In the genomic region with DNA sequence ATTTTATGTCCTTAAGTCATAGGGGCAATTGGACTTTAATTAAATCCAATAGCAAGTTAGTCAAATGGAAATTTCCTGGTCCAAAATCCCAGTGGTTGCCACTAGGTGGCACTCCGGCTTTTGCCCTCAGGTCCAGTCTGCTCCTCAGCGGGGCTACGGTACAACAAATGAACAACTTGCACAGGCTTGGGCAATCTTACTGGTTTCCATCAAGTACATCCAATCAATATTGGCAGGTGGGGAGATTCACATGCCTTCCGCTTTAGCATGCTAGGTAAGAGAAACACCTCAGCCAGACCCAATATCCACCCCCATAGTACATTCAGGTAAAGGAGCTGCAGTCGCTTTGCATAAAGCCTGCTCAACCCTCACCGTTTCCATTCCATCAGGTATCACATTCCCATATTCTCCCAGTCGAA, we compare ENCODE assay signal across 8 cellular contexts. TPM values are rescaled to one million over a fixed set of nuclear protein-coding genes. Genes with fewer than 3 reads are reported as not detected.
A peak's percentile ranks its signal among the peaks of the same experiment; 100 is the strongest.
DNase-seq lines count a peak whose midpoint lies in the region; ATAC-seq and TF ChIP-seq lines count a peak whose summit lies in the region.

No MANE protein-coding gene starts in this region.

- H3K9me3 ChIP-seq in left lung = no peaks in the 10 kb centered on the region

- no peak overlapping the region for H3K4me3 Mint-ChIP-seq in central memory CD8-positive, alpha-beta T cell

- DNase-seq in ACHN (peak; percentile 70), GM13977 (ENCODE audit: low spot score) (peak; percentile 75), NCI-H345 (lab: John Stamatoyannopoulos, UW) (peak; percentile 62), left lung (peak in 1 of 2 donors; percentile 72)
- peak; percentile 60 for DNase-seq in central memory CD8-positive, alpha-beta T cell (ENCODE audit: low spot score in 2 of 2)
- DNase-seq in stimulated activated CD4-positive, alpha-beta T cell treated with anti-CD3 and anti-CD28 coated beads, Interleukin-4, amount 100 ng/mL, for 24 hours = peak; percentile 81

- H3K4me1 ChIP-seq in left lung = peaks cover 0 to 20% of the 10 kb centered on the region in 2 donors

- no peaks in the 10 kb centered on the region for H3K27me3 Mint-ChIP-seq in central memory CD8-positive, alpha-beta T cell

- peak; percentile 85 for TF ChIP-seq CTCF in GM13977 (IDR thresholded peaks at IDR 0.05; ENCODE audit: extremely low read depth, insufficient read depth, missing control alignments)
- peak; percentile 74 to 82 for TF ChIP-seq CTCF in left lung (IDR thresholded peaks at IDR 0.05)

- H3K36me3 Mint-ChIP-seq in central memory CD8-positive, alpha-beta T cell (ENCODE audit: insufficient read depth) = peaks cover 1% of the 10 kb centered on the region

- no peaks in the 10 kb centered on the region for H3K9me3 Mint-ChIP-seq in central memory CD8-positive, alpha-beta T cell

- H3K27ac Mint-ChIP-seq in central memory CD8-positive, alpha-beta T cell (ENCODE audit: low read depth) = no peak overlapping the region

- no peak overlapping the region for H3K27ac ChIP-seq in left lung

- H3K27me3 ChIP-seq in left lung = no peaks in the 10 kb centered on the region

- in situ Hi-C loops in ACHN (cut with HindIII; ENCODE audit: low pct_ligation_motif_present, low pct_unique_long_range_greater_than_20kb, low sequenced_read_pairs) = no loop called here
- in situ Hi-C loops in GM13977 (cut with MboI; ENCODE audit: low pct_unique_long_range_greater_than_20kb, low sequenced_read_pairs, unreplicated experiment) = no loop called here

- ATAC-seq in activated CD4-positive, CD25-positive, alpha-beta regulatory T cell treated with anti-CD3 and anti-CD28 coated beads, Interleukin-2, amount 50 U/mL, for 24 hours = peak; percentile 64 to 78
- peak; percentile 54 for ATAC-seq in central memory CD8-positive, alpha-beta T cell (replicated peaks; ENCODE audit: extremely low read depth, poor library complexity, severe bottlenecking)
- ATAC-seq in left lung (peak; percentile 86), GM19395 (IDR thresholded peaks at IDR 0.05; ENCODE audit: unreplicated experiment) (no peak)

- intact Hi-C loops in left lung (cut with DNase I) = no loop called here

- H3K4me1 Mint-ChIP-seq in central memory CD8-positive, alpha-beta T cell = peaks cover 17% of the 10 kb centered on the region

- peaks cover 0 to 9% of the 10 kb centered on the region in 2 donors for H3K36me3 ChIP-seq in left lung

- no peak overlapping the region for H3K4me3 ChIP-seq in left lung

RNA-seq across cellular contexts. Expression of a gene that starts 6.3 kb away (rescaled TPM):
- total RNA-seq in left lung = 10 to 100 TPM; 10.8 to 12.4 TPM

RNA-seq across cellular contexts. Expression of a gene that starts 14.4 kb away (rescaled TPM):
- 100 to 1,000 TPM in 1 of 2 donors, 10 to 100 TPM in 1; 87.8 to 154 TPM for total RNA-seq in left lung

RNA-seq across cellular contexts. Expression of a gene that starts 14.4 kb away (rescaled TPM):
- total RNA-seq in left lung = 10 to 100 TPM; 30.3 to 36.2 TPM

RNA-seq across cellular contexts. Expression of a gene that starts 33.5 kb away (rescaled TPM):
- total RNA-seq in left lung = 100 to 1,000 TPM; 133 to 155 TPM

RNA-seq across cellular contexts. Expression of a gene that starts 39.8 kb away (rescaled TPM):
- total RNA-seq in left lung = 10 to 100 TPM; 14.2 to 28.2 TPM
